ENCODE assay signal across 9 cellular contexts in genomic region chr5:76104027-76104426, GRCh38. TPM values are rescaled to one million over a fixed set of nuclear protein-coding genes. Genes with fewer than 3 reads are reported as not detected.
DNase-seq lines count a peak whose midpoint lies in the region; ATAC-seq and TF ChIP-seq lines count a peak whose summit lies in the region.
"Had no signal": no experiment of that assay in that cellular context is flagged by ENCODE, and none has a peak within 500 bp of the region (broad histone marks: within the 10 kb centered on the region; RNA-seq: fewer than 3 reads in every experiment).

No MANE protein-coding gene starts in this region.

- H3K4me1 ChIP-seq in GM23248 (ENCODE audit: insufficient read depth) (no peaks in the 10 kb centered on the region), body of pancreas (no peaks in the 10 kb centered on the region)

- no peaks in the 10 kb centered on the region for H4K20me1 ChIP-seq in GM23248 (ENCODE audit: insufficient read depth)

- 0% methylated on average over 2 of the region's 2 CpGs for WGBS in GM23248 (ENCODE audit: low coverage in 1 of 2, low lambda C conversion rate in 2 of 2, missing lambda C conversion rate in 2 of 2), 2 experiments
- 0% methylated on average over 2 of the region's 2 CpGs for WGBS in body of pancreas, 2 donors

- H2AFZ ChIP-seq in GM23248, result no peak overlapping the region

- TF ChIP-seq POLR2A in body of pancreas (IDR thresholded peaks at IDR 0.05), result no peak

- H3K9me3 ChIP-seq in GM23248 (ENCODE audit: low read depth) (no peaks in the 10 kb centered on the region), body of pancreas (no peaks in the 10 kb centered on the region)

- no peak overlapping the region for H3K4me2 ChIP-seq in GM23248 (ENCODE audit: unreplicated experiment)

- no peaks in the 10 kb centered on the region for H3K79me2 ChIP-seq in GM23248 (ENCODE audit: insufficient read depth)

- no peak for TF ChIP-seq CTCF in body of pancreas (IDR thresholded peaks at IDR 0.05)

- in situ Hi-C loops in GM23248 (cut with MboI), result no loop called here

- DNase-seq in GM23248 (peak; percentile 35), NCI-H460 (ENCODE audit: extremely low read depth, low read depth) (peak; percentile 33), body of pancreas (peak; percentile 7 to 50 (median 22)), mucosa of gallbladder (ENCODE audit: low spot score) (peak; percentile 46), AG08395 (ENCODE audit: low spot score) (no peak)
- DNase-seq: NCI-H146 had no signal

- no peaks in the 10 kb centered on the region for H3F3A ChIP-seq in GM23248 (ENCODE audit: insufficient read depth)

- no peaks in the 10 kb centered on the region for H3K9me2 ChIP-seq in GM23248 (ENCODE audit: insufficient read depth)

- no peak overlapping the region for H3K9ac ChIP-seq in GM23248

- intact Hi-C loops in body of pancreas (cut with DNase I), result no loop called here

- no peak for ATAC-seq in body of pancreas
- no peak for ATAC-seq in GM21381 (IDR thresholded peaks at IDR 0.05; ENCODE audit: unreplicated experiment)
- ATAC-seq in GM18870 (IDR thresholded peaks at IDR 0.05; ENCODE audit: unreplicated experiment), result no peak
- ATAC-seq: activated CD4-positive, CD25-positive, alpha-beta regulatory T cell treated with anti-CD3 and anti-CD28 coated beads, Interleukin-2, amount 50 U/mL, for 24 hours had no signal

- H3K36me3 ChIP-seq in GM23248 (ENCODE audit: low read depth), result no peaks in the 10 kb centered on the region
- H3K36me3 ChIP-seq in body of pancreas (replicated peaks in 1 of 2; ENCODE audit: insufficient read depth in 1 of 2, low read depth in 2 of 2), result no peaks in the 10 kb centered on the region

- H3K4me3 ChIP-seq in GM23248, result no peak overlapping the region
- no peak overlapping the region for H3K4me3 ChIP-seq in body of pancreas

- no peaks in the 10 kb centered on the region for H3K27me3 ChIP-seq in GM23248 (replicated peaks; ENCODE audit: insufficient read depth)
- H3K27me3 ChIP-seq in body of pancreas, result no peaks in the 10 kb centered on the region

- H3K27ac ChIP-seq in GM23248, result no peak overlapping the region
- H3K27ac ChIP-seq in body of pancreas, result no peak overlapping the region

RNA-seq across cellular contexts. Expression of gene SV2C, which starts 20.8 kb away (rescaled TPM):
- total RNA-seq in GM23248 (2014; rRNA removed; shearing (Covaris generic)), result not detected in 2 replicates
- 0.03 TPM in 1 of 2 replicates, not detected in the other for polyA plus RNA-seq in GM23248 (2016; fragmentation: Nextera tagmentation; extraction: Ambion mirVana)
- not detected in 2 replicates for total RNA-seq in NCI-H460 (2014; rRNA removed; shearing (Covaris generic))
- not detected in 2 replicates for polyA plus RNA-seq in NCI-H460 (2014; cell fraction: nucleus; rRNA removed)
- total RNA-seq in body of pancreas (under 1 TPM in 1 of 2 donors, not detected in 1; 0.52 TPM), mucosa of gallbladder (0.20 TPM)
